8 cellular contexts compared by ENCODE assay signal in genomic region chr9:127523312-127523851, GRCh38.
DNase-seq lines count a peak whose midpoint lies in the region; ATAC-seq and TF ChIP-seq lines count a peak whose summit lies in the region.

No MANE protein-coding gene starts in this region.

- no peaks in the 10 kb centered on the region for H4K20me1 ChIP-seq in Loucy (ENCODE audit: insufficient read depth, low read length, poor library complexity, severe bottlenecking)

- no peak overlapping the region for H3K4me3 ChIP-seq in Loucy (ENCODE audit: low read length, poor library complexity, severe bottlenecking)

- no peak overlapping the region for H3K27ac Mint-ChIP-seq in nephron progenitor cell

- no peaks in the 10 kb centered on the region for H3K4me1 ChIP-seq in Loucy (ENCODE audit: insufficient read depth, low read length, poor library complexity, severe bottlenecking)

- H3K36me3 ChIP-seq in Loucy (ENCODE audit: insufficient read depth, low read length), result peaks cover 44% of the 10 kb centered on the region

- no peaks in the 10 kb centered on the region for H3K9me2 ChIP-seq in Loucy (replicated peaks; ENCODE audit: low read depth, low read length)

- H3K9me3 ChIP-seq in Loucy (ENCODE audit: insufficient read depth, low read depth, low read length), result peaks cover 21% of the 10 kb centered on the region; the same call in 1 of the 2 replicates

- H3K27me3 ChIP-seq in Loucy (ENCODE audit: insufficient read depth, low read length, poor library complexity, severe bottlenecking), result no peaks in the 10 kb centered on the region

- TF ChIP-seq CTCF in Loucy (conservative IDR thresholded peaks at IDR 0.05; ENCODE audit: low read length) (peak; percentile 66), nephron progenitor cell (IDR thresholded peaks at IDR 0.05) (peak; percentile 32)

- H3K9ac ChIP-seq in Loucy (ENCODE audit: low read depth, low read length, poor library complexity, severe bottlenecking), result no peak overlapping the region

- no peaks in the 10 kb centered on the region for H3K27me3 Mint-ChIP-seq in nephron progenitor cell (ENCODE audit: low read depth, poor library complexity)

- ATAC-seq in GM21381 (IDR thresholded peaks at IDR 0.05; ENCODE audit: unreplicated experiment), result no peak

- H2AFZ ChIP-seq in Loucy (ENCODE audit: low read length), result no peak overlapping the region

- peaks cover 40% of the 10 kb centered on the region for H3K9me3 Mint-ChIP-seq in nephron progenitor cell

- no peaks in the 10 kb centered on the region for H3F3A ChIP-seq in Loucy (ENCODE audit: low read depth)

- peaks cover 57% of the 10 kb centered on the region for H3K36me3 Mint-ChIP-seq in nephron progenitor cell (ENCODE audit: low read depth)

- H3K4me3 Mint-ChIP-seq in nephron progenitor cell, result no peak overlapping the region

- H3K4me2 ChIP-seq in Loucy (ENCODE audit: low read depth, low read length, poor library complexity, severe bottlenecking), result no peak overlapping the region

- peaks cover 34% of the 10 kb centered on the region for H3K4me1 Mint-ChIP-seq in nephron progenitor cell

- no peaks in the 10 kb centered on the region for H3K79me2 ChIP-seq in Loucy (ENCODE audit: insufficient read depth, low read length)

- DNase-seq in EH (ENCODE audit: low read depth) (peak; percentile 54), astrocyte of the hippocampus (ENCODE audit: low read depth, low spot score) (peak; percentile 64), nephron progenitor cell (no peak), NCI-H1417 treated with DMSO at 0.1 percent for 48 hours (lab: John Stamatoyannopoulos, UW) (no peak), SIG-M5 (lab: John Stamatoyannopoulos, UW) (no peak), NCI-H2107 treated with DMSO at 0.1 percent for 48 hours (lab: John Stamatoyannopoulos, UW; ENCODE audit: unreplicated experiment) (no peak)

Comparison
In these comparisons a context has a peak if more than half of its experiments do, and no peak if none do; other contexts are left out.
1. DNase-seq: peak in EH (single experiment) and astrocyte of the hippocampus (single experiment); none in nephron progenitor cell (single experiment), NCI-H1417 treated with DMSO at 0.1 percent for 48 hours (single experiment), SIG-M5 (single experiment) and NCI-H2107 treated with DMSO at 0.1 percent for 48 hours (single experiment).